In the genomic region with DNA sequence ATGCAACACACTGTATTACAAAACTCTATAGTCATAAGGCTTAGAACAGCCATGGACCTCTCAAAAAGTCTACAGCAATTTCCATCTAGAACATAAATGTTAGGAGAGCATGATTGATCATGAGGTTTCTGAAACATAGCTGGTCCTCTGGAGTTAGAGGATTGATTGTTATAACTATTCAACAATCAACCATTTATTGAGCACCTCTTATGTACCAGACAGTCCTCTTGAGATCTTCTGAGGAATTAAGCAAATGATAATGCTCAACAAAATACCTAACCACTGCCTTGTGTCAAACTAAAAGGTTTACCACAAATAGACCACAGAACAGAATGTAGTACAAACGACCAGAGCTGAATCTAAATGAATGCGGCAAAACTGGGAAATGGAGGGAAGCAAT, we compare ENCODE assay signal across 2 cellular contexts.
TF ChIP-seq lines count a peak whose summit lies in the region.

No MANE protein-coding gene starts in this region.

TF ChIP-seq in GM23338, 12 proteins besides CTCF, POLR2A, EP300 and RAD21 (continues in another document):
- TF ChIP-seq, protein P1, sequence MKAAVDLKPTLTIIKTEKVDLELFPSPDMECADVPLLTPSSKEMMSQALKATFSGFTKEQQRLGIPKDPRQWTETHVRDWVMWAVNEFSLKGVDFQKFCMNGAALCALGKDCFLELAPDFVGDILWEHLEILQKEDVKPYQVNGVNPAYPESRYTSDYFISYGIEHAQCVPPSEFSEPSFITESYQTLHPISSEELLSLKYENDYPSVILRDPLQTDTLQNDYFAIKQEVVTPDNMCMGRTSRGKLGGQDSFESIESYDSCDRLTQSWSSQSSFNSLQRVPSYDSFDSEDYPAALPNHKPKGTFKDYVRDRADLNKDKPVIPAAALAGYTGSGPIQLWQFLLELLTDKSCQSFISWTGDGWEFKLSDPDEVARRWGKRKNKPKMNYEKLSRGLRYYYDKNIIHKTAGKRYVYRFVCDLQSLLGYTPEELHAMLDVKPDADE (IDR thresholded peaks at IDR 0.05) = no peak
- TF ChIP-seq, protein P2, sequence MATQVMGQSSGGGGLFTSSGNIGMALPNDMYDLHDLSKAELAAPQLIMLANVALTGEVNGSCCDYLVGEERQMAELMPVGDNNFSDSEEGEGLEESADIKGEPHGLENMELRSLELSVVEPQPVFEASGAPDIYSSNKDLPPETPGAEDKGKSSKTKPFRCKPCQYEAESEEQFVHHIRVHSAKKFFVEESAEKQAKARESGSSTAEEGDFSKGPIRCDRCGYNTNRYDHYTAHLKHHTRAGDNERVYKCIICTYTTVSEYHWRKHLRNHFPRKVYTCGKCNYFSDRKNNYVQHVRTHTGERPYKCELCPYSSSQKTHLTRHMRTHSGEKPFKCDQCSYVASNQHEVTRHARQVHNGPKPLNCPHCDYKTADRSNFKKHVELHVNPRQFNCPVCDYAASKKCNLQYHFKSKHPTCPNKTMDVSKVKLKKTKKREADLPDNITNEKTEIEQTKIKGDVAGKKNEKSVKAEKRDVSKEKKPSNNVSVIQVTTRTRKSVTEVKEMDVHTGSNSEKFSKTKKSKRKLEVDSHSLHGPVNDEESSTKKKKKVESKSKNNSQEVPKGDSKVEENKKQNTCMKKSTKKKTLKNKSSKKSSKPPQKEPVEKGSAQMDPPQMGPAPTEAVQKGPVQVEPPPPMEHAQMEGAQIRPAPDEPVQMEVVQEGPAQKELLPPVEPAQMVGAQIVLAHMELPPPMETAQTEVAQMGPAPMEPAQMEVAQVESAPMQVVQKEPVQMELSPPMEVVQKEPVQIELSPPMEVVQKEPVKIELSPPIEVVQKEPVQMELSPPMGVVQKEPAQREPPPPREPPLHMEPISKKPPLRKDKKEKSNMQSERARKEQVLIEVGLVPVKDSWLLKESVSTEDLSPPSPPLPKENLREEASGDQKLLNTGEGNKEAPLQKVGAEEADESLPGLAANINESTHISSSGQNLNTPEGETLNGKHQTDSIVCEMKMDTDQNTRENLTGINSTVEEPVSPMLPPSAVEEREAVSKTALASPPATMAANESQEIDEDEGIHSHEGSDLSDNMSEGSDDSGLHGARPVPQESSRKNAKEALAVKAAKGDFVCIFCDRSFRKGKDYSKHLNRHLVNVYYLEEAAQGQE (IDR thresholded peaks at IDR 0.05; ENCODE audit: unreplicated experiment) = no peak
- TF ChIP-seq STAT1 (IDR thresholded peaks at IDR 0.05; ENCODE audit: unreplicated experiment) = no peak
- no peak for TF ChIP-seq ZNF331 (CRISPR knock-in tag; IDR thresholded peaks at IDR 0.05; ENCODE audit: low read depth)
- TF ChIP-seq, protein P3, sequence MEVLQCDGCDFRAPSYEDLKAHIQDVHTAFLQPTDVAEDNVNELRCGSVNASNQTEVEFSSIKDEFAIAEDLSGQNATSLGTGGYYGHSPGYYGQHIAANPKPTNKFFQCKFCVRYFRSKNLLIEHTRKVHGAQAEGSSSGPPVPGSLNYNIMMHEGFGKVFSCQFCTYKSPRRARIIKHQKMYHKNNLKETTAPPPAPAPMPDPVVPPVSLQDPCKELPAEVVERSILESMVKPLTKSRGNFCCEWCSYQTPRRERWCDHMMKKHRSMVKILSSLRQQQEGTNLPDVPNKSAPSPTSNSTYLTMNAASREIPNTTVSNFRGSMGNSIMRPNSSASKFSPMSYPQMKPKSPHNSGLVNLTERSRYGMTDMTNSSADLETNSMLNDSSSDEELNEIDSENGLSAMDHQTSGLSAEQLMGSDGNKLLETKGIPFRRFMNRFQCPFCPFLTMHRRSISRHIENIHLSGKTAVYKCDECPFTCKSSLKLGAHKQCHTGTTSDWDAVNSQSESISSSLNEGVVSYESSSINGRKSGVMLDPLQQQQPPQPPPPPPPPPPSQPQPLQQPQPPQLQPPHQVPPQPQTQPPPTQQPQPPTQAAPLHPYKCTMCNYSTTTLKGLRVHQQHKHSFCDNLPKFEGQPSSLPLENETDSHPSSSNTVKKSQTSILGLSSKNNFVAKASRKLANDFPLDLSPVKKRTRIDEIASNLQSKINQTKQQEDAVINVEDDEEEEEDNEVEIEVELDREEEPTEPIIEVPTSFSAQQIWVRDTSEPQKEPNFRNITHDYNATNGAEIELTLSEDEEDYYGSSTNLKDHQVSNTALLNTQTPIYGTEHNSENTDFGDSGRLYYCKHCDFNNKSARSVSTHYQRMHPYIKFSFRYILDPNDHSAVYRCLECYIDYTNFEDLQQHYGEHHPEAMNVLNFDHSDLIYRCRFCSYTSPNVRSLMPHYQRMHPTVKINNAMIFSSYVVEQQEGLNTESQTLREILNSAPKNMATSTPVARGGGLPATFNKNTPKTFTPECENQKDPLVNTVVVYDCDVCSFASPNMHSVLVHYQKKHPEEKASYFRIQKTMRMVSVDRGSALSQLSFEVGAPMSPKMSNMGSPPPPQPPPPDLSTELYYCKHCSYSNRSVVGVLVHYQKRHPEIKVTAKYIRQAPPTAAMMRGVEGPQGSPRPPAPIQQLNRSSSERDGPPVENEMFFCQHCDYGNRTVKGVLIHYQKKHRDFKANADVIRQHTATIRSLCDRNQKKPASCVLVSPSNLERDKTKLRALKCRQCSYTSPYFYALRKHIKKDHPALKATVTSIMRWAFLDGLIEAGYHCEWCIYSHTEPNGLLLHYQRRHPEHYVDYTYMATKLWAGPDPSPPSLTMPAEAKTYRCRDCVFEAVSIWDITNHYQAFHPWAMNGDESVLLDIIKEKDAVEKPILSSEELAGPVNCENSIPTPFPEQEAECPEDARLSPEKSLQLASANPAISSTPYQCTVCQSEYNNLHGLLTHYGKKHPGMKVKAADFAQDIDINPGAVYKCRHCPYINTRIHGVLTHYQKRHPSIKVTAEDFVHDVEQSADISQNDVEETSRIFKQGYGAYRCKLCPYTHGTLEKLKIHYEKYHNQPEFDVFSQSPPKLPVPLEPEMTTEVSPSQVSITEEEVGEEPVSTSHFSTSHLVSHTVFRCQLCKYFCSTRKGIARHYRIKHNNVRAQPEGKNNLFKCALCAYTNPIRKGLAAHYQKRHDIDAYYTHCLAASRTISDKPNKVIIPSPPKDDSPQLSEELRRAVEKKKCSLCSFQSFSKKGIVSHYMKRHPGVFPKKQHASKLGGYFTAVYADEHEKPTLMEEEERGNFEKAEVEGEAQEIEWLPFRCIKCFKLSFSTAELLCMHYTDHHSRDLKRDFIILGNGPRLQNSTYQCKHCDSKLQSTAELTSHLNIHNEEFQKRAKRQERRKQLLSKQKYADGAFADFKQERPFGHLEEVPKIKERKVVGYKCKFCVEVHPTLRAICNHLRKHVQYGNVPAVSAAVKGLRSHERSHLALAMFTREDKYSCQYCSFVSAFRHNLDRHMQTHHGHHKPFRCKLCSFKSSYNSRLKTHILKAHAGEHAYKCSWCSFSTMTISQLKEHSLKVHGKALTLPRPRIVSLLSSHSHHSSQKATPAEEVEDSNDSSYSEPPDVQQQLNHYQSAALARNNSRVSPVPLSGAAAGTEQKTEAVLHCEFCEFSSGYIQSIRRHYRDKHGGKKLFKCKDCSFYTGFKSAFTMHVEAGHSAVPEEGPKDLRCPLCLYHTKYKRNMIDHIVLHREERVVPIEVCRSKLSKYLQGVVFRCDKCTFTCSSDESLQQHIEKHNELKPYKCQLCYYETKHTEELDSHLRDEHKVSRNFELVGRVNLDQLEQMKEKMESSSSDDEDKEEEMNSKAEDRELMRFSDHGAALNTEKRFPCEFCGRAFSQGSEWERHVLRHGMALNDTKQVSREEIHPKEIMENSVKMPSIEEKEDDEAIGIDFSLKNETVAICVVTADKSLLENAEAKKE (CRISPR knock-in tag; IDR thresholded peaks at IDR 0.05) = no peak
- TF ChIP-seq CREB1 (CRISPR knock-in tag; IDR thresholded peaks at IDR 0.05; ENCODE audit: low read depth) = no peak
- no peak for TF ChIP-seq JUNB (IDR thresholded peaks at IDR 0.05; ENCODE audit: unreplicated experiment)
- TF ChIP-seq EZH2 (IDR thresholded peaks at IDR 0.05; ENCODE audit: low read depth, unreplicated experiment) = no peak
- TF ChIP-seq ZNF114 (CRISPR knock-in tag; IDR thresholded peaks at IDR 0.05) = no peak
- no peak for TF ChIP-seq POLR2AphosphoS5 (IDR thresholded peaks at IDR 0.05; ENCODE audit: low read depth)

TF ChIP-seq in HEK293, 187 proteins besides CTCF, POLR2A, EP300 and RAD21:
- TF ChIP-seq ZNF660 (tag by site-specific recombination; IDR thresholded peaks at IDR 0.05) (peak; percentile 94), ZNF561 (tag by site-specific recombination; IDR thresholded peaks at IDR 0.05; ENCODE audit: borderline replicate concordance) (no peak), ZNF664 (tag by site-specific recombination; IDR thresholded peaks at IDR 0.05) (peak; percentile 62; the same call in 1 of the 2 replicates), ZNF221 (tag by site-specific recombination; IDR thresholded peaks at IDR 0.05; ENCODE audit: borderline replicate concordance) (no peak)
